Comparison of ENCODE assay signal across 24 cellular contexts in genomic region chr3:197216914-197217313, GRCh38.
A peak's percentile ranks its signal among the peaks of the same experiment; 100 is the strongest.
DNase-seq lines count a peak whose midpoint lies in the region; ATAC-seq and TF ChIP-seq lines count a peak whose summit lies in the region.
"Had no signal": no experiment of that assay in that cellular context is flagged by ENCODE, and none has a peak within 500 bp of the region (broad histone marks: within the 10 kb centered on the region; RNA-seq: fewer than 3 reads in every experiment).

No MANE protein-coding gene starts in this region.

- no peaks in the 10 kb centered on the region for H3K4me1 ChIP-seq in OCI-LY7 (ENCODE audit: insufficient read depth, low read length, poor library complexity, severe bottlenecking)
- H3K4me1 ChIP-seq: neural progenitor cell, uterus had no signal

- BruUV-seq in OCI-LY7 (replicated peaks; lab: Mats Ljungman, UMichigan) = no TSS peak

- H3K4me2 ChIP-seq in OCI-LY7 (ENCODE audit: low read length) = no peak overlapping the region
- H3K4me2 ChIP-seq: neural progenitor cell had no signal

- TF ChIP-seq POLR2A in erythroblast (IDR thresholded peaks at IDR 0.05; ENCODE audit: low read length) = no peak

- peaks cover 5% of the 10 kb centered on the region for H3K36me3 ChIP-seq in OCI-LY7 (ENCODE audit: insufficient read depth, low read length)
- H3K36me3 ChIP-seq: left ventricle myocardium inferior, neural progenitor cell, uterus had no signal

- peak; percentile 61 for DNase-seq in EL
- peak; percentile 38 for DNase-seq in M059J (ENCODE audit: low read depth)
- DNase-seq in epithelial cell of prostate (ENCODE audit: low read depth, low spot score) = no peak
- no peak for DNase-seq in nephron progenitor cell
- DNase-seq in OCI-LY7 (ENCODE audit: low spot score) = no peak
- no peak for DNase-seq in erythroblast (lab: John Stamatoyannopoulos, UW)
- DNase-seq in dedifferentiated amniotic fluid mesenchymal stem cell (ENCODE audit: extremely low spot score) = no peak
- DNase-seq: activated CD4-positive, alpha-beta T cell treated with anti-CD3 and anti-CD28 coated beads, Interleukin-2, amount 50 U/mL, for 48 hours; activated naive CD8-positive, alpha-beta T cell treated with anti-CD3 and anti-CD28 coated beads, Interleukin-2, amount 10 ng/mL, durations not matched to agents 7 days and 5 days; endodermal cell; left ventricle myocardium inferior; MM.1S; NCI-H1417 treated with DMSO at 0.1 percent for 48 hours; NCI-H510A treated with DMSO at 0.1 percent for 48 hours; NK-92 treated with Interleukin-12 subunit alpha and Interleukin-12 subunit beta, amount 100 ng/mL, for 24 hours; psoas muscle; RPMI8226; small intestine; uterus had no signal

- H3K9me3 Mint-ChIP-seq in nephron progenitor cell = peaks cover 20% of the 10 kb centered on the region
- H3K9me3 Mint-ChIP-seq: activated naive CD8-positive, alpha-beta T cell treated with anti-CD3 and anti-CD28 coated beads, Interleukin-2, amount 10 ng/mL, durations not matched to agents 7 days and 5 days had no signal

- intact Hi-C loops in OCI-LY7 (cut with micrococcal nuclease; ENCODE audit: unreplicated experiment) = no loop called here

- no peak for ATAC-seq in HG03025 (IDR thresholded peaks at IDR 0.05; ENCODE audit: low FRiP score, unreplicated experiment)
- ATAC-seq: GM12878; stimulated activated memory B cell treated with anti-CD40 and anti-IgM and Interleukin-4, amounts not matched to agents 10 μg/mL and 1 μg/mL and 100 μg/mL, for 72 hours had no signal

- no peak overlapping the region for H3K4me3 Mint-ChIP-seq in nephron progenitor cell
- H3K4me3 Mint-ChIP-seq: activated naive CD8-positive, alpha-beta T cell treated with anti-CD3 and anti-CD28 coated beads, Interleukin-2, amount 10 ng/mL, durations not matched to agents 7 days and 5 days; CD14-positive monocyte; endodermal cell; neural progenitor cell; stimulated activated memory B cell treated with anti-CD40 and anti-IgM and Interleukin-4, amounts not matched to agents 10 μg/mL and 1 μg/mL and 100 μg/mL, for 72 hours had no signal

- H4K20me1 ChIP-seq in OCI-LY7 (ENCODE audit: insufficient read depth, low read length) = peaks cover 9% of the 10 kb centered on the region; the same call in 1 of the 2 replicates

- no peak overlapping the region for H3K4me3 ChIP-seq in OCI-LY7 (ENCODE audit: low read depth, low read length, poor library complexity, severe bottlenecking)
- H3K4me3 ChIP-seq: GM12878, left ventricle myocardium inferior, neural progenitor cell, psoas muscle, uterus had no signal

- H3K9me3 ChIP-seq in OCI-LY7 (ENCODE audit: low read length) = no peaks in the 10 kb centered on the region
- H3K9me3 ChIP-seq: left ventricle myocardium inferior, psoas muscle, uterus had no signal

- POLR2A ChIA-PET in OCI-LY7 (lab: Charles Lee) = no interaction called here

- TF ChIP-seq CTCF in nephron progenitor cell (IDR thresholded peaks at IDR 0.05) = no peak
- TF ChIP-seq CTCF in OCI-LY7 (conservative IDR thresholded peaks at IDR 0.05; ENCODE audit: low read length) = no peak

- H2AFZ ChIP-seq in OCI-LY7 (ENCODE audit: low read length) = no peak overlapping the region
- H2AFZ ChIP-seq: neural progenitor cell had no signal

- H3K79me2 ChIP-seq in OCI-LY7 (ENCODE audit: insufficient read depth, low read depth, low read length) = peaks cover 73% of the 10 kb centered on the region; the same call in 1 of the 2 replicates

- H3K9me2 ChIP-seq in OCI-LY7 (ENCODE audit: insufficient read depth, low read length) = no peaks in the 10 kb centered on the region

- CTCF ChIA-PET in OCI-LY7 (lab: Charles Lee; ENCODE audit: unreplicated experiment) = no interaction called here

- no peaks in the 10 kb centered on the region for H3K27me3 Mint-ChIP-seq in nephron progenitor cell (ENCODE audit: low read depth, poor library complexity)
- H3K27me3 Mint-ChIP-seq: activated naive CD8-positive, alpha-beta T cell treated with anti-CD3 and anti-CD28 coated beads, Interleukin-2, amount 10 ng/mL, durations not matched to agents 7 days and 5 days; stimulated activated memory B cell treated with anti-CD40 and anti-IgM and Interleukin-4, amounts not matched to agents 10 μg/mL and 1 μg/mL and 100 μg/mL, for 72 hours had no signal

- H3K36me3 Mint-ChIP-seq in nephron progenitor cell (ENCODE audit: low read depth) = peaks cover 33% of the 10 kb centered on the region

- H3K27ac Mint-ChIP-seq in nephron progenitor cell = peak overlapping the region; percentile 90
- H3K27ac Mint-ChIP-seq: activated naive CD8-positive, alpha-beta T cell treated with anti-CD3 and anti-CD28 coated beads, Interleukin-2, amount 10 ng/mL, durations not matched to agents 7 days and 5 days; CD14-positive monocyte; neural progenitor cell; stimulated activated memory B cell treated with anti-CD40 and anti-IgM and Interleukin-4, amounts not matched to agents 10 μg/mL and 1 μg/mL and 100 μg/mL, for 72 hours had no signal

- H3K27ac ChIP-seq in epithelial cell of prostate (peak overlapping the region; percentile 26), OCI-LY7 (ENCODE audit: low read depth, low read length, poor library complexity, severe bottlenecking) (no peak overlapping the region)
- H3K27ac ChIP-seq: left ventricle myocardium inferior, psoas muscle, uterus had no signal

- peaks cover 6% of the 10 kb centered on the region for H3K4me1 Mint-ChIP-seq in nephron progenitor cell
- H3K4me1 Mint-ChIP-seq: endodermal cell had no signal

Comparison
In these comparisons a context has a peak if more than half of its experiments do, and no peak if none do; other contexts are left out.
1. DNase-seq: peak in EL (single experiment) and M059J (single experiment); none in epithelial cell of prostate (single experiment), nephron progenitor cell (single experiment), OCI-LY7 (single experiment), erythroblast (0 of 2) and dedifferentiated amniotic fluid mesenchymal stem cell (single experiment).